In genomic region chr1:16205891-16206546, GRCh38 we compare ENCODE assay signal across 8 cellular contexts.
DNase-seq lines count a peak whose midpoint lies in the region; ATAC-seq and TF ChIP-seq lines count a peak whose summit lies in the region.

No MANE protein-coding gene starts in this region.

- H3K9ac ChIP-seq in muscle layer of colon (ENCODE audit: low read length), result peak overlapping the region; percentile 73

- H3K27ac ChIP-seq in caudate nucleus (ENCODE audit: low read depth, low read length), result peak overlapping the region; percentile 73
- peak overlapping the region; percentile 57 for H3K27ac ChIP-seq in muscle layer of colon (ENCODE audit: low read depth, low read length)

- no peaks in the 10 kb centered on the region for H3K9me3 ChIP-seq in muscle layer of colon (ENCODE audit: low read length)

- H3K4me3 ChIP-seq in GM06990 (replicated peaks; ENCODE audit: low read depth, low read length), result peak overlapping the region; percentile 60
- H3K4me3 ChIP-seq in muscle layer of colon (ENCODE audit: low read depth in 1 of 2, low read length in 2 of 2), result peak overlapping the region; percentile 30 to 50

- peak; percentile 6 for ATAC-seq in HG03439 (IDR thresholded peaks at IDR 0.05; ENCODE audit: unreplicated experiment)
- no peak for ATAC-seq in HG03108 (IDR thresholded peaks at IDR 0.05; ENCODE audit: unreplicated experiment)

- TF ChIP-seq CTCF in GM06990 (IDR thresholded peaks at IDR 0.05; ENCODE audit: insufficient read depth, low read length, poor library complexity, severe bottlenecking), result no peak

- no peaks in the 10 kb centered on the region for H3K36me3 ChIP-seq in GM06990 (ENCODE audit: control insufficient read depth, insufficient read depth, low read length)
- no peaks in the 10 kb centered on the region for H3K36me3 ChIP-seq in muscle layer of colon (ENCODE audit: insufficient read depth, low read length)

- peaks cover 5% of the 10 kb centered on the region for H3K4me1 ChIP-seq in muscle layer of colon (ENCODE audit: insufficient read depth, low read length)

- H3K27me3 ChIP-seq in GM06990 (replicated peaks; ENCODE audit: control insufficient read depth, insufficient read depth, low read length) (no peaks in the 10 kb centered on the region), muscle layer of colon (ENCODE audit: control insufficient read depth in 1 of 2, insufficient read depth in 2 of 2, low read length in 2 of 2) (no peaks in the 10 kb centered on the region)

- DNase-seq in GM06990 (ENCODE audit: extremely low read depth, insufficient read length) (no peak), caudate nucleus (lab: John Stamatoyannopoulos, UW) (peak in 2 of 61 donors; percentile 6 to 29), midbrain (lab: John Stamatoyannopoulos, UW) (no peak), NCI-H1930 (lab: John Stamatoyannopoulos, UW) (no peak), Ammon's horn (ENCODE audit: low spot score) (no peak)
